ENCODE assay signal across 29 cellular contexts in genomic region chr9:79522793-79523192, GRCh38.
"Had no signal": no experiment of that assay in that cellular context is flagged by ENCODE, and none has a peak within 500 bp of the region (broad histone marks: within the 10 kb centered on the region; RNA-seq: fewer than 3 reads in every experiment).

No MANE protein-coding gene starts in this region.

- H3K4me3 ChIP-seq: ascending aorta, breast epithelium, cardiac muscle cell, coronary artery, dorsolateral prefrontal cortex had no signal

- DNase-seq: activated B cell treated with CpG ODN at 0.5 μM for 24 hours; activated CD4-positive, alpha-beta memory T cell treated with anti-CD3 and anti-CD28 coated beads, Interleukin-2, amount 10 ng/mL, durations not matched to agents 7 days and 5 days; activated CD4-positive, alpha-beta T cell treated with anti-CD3 and anti-CD28 coated beads, Interleukin-2, amount 10 ng/mL, durations not matched to agents 7 days and 5 days; activated CD4-positive, alpha-beta T cell treated with anti-CD3 and anti-CD28 coated beads, Interleukin-2, amount 50 U/mL, for 4 hours; activated CD8-positive, alpha-beta memory T cell treated with anti-CD3 and anti-CD28 coated beads, Interleukin-2, amount 50 U/mL, for 48 hours; activated gamma-delta T cell; activated naive CD4-positive, alpha-beta T cell; activated naive CD4-positive, alpha-beta T cell treated with anti-CD3 and anti-CD28 coated beads, Interleukin-2, amount 10 ng/mL, durations not matched to agents 7 days and 5 days; activated naive CD8-positive, alpha-beta T cell treated with anti-CD3 and anti-CD28 coated beads, Interleukin-2, amount 10 ng/mL, durations not matched to agents 7 days and 5 days; activated T-cell treated with anti-CD3 and anti-CD28 coated beads for 4 hours; activated T-cell treated with anti-CD3 and anti-CD28 coated beads, Interleukin-2, amount 50 U/mL, for 24 hours; activated T-cell treated with anti-CD3 and anti-CD28 coated beads, Interleukin-2, amount 50 U/mL, for 72 hours; central memory CD4-positive, alpha-beta T cell; cerebellar nuclear complex; dorsolateral prefrontal cortex; effector memory CD4-positive, alpha-beta T cell; endodermal cell; foreskin fibroblast; head of caudate nucleus; hippocampal formation; T1000; WERI-Rb-1 had no signal

- H3K9me3 ChIP-seq: ascending aorta had no signal

- H3K36me3 ChIP-seq: ascending aorta, breast epithelium, cardiac muscle cell, WERI-Rb-1 had no signal

- ATAC-seq: activated CD4-positive, CD25-positive, alpha-beta regulatory T cell treated with anti-CD3 and anti-CD28 coated beads, Interleukin-2, amount 50 U/mL, for 24 hours; activated naive CD4-positive, alpha-beta T cell treated with anti-CD3 and anti-CD28 coated beads, Interleukin-2, amount 50 U/mL, for 72 hours; activated T-cell treated with anti-CD3 and anti-CD28 coated beads, Interleukin-2, amount 50 U/mL, for 72 hours; esophagus mucosa had no signal

- H3K4me1 ChIP-seq: ascending aorta, breast epithelium had no signal

- H3K27me3 ChIP-seq: ascending aorta, breast epithelium, cardiac muscle cell had no signal

- H3K27ac ChIP-seq: ascending aorta, breast epithelium, cardiac muscle cell, coronary artery, dorsolateral prefrontal cortex, WERI-Rb-1 had no signal
